ENCODE assay signal across 21 cellular contexts in the genomic region with DNA sequence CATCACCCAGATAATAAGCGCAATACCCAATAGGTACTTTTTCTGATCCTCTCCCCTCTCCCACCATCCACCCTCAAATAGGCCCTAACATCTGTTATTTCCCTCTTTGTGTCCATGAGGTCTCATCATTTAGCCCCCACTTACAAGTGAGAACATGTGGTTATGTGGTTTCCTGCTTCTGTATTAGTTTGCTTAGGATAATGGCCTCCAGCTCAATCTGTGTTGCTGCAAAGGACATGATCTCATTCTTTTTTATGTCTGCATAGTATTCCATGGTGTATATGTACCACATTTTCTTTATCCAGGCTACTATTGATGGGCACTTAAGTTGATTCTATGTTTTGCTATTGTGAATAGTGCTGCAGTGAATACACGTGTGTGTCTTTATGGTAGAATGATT.
DNase-seq lines count a peak whose midpoint lies in the region; ATAC-seq and TF ChIP-seq lines count a peak whose summit lies in the region.
"Had no signal": no experiment of that assay in that cellular context is flagged by ENCODE, and none has a peak within 500 bp of the region (broad histone marks: within the 10 kb centered on the region; RNA-seq: fewer than 3 reads in every experiment).

No MANE protein-coding gene starts in this region.

- peak overlapping the region; percentile 1 for H3K4me3 ChIP-seq in psoas muscle
- H3K4me3 ChIP-seq in vagina: no peak overlapping the region
- H3K4me3 ChIP-seq: BLaER1 treated with 17β-estradiol and CSF1 and Interleukin-3, amounts not matched to agents 10 nM and 100 nM; left lung; sigmoid colon had no signal

- POLR2A ChIA-PET in activated CD4-positive, alpha-beta memory T cell treated with anti-CD3 and anti-CD28 coated beads for 36 hours (lab: Charles Lee): no interaction called here
- POLR2A ChIA-PET in activated CD4-positive, alpha-beta memory T cell treated with anti-CD3 and anti-CD28 coated beads, Interleukin-2, amount 10 ng/mL, durations not matched to agents 7 days and 5 days (lab: Charles Lee): no interaction called here

- H3K9me3 Mint-ChIP-seq in activated CD4-positive, alpha-beta memory T cell treated with anti-CD3 and anti-CD28 coated beads for 36 hours: peaks cover 18% of the 10 kb centered on the region
- peaks cover 8% of the 10 kb centered on the region for H3K9me3 Mint-ChIP-seq in activated CD4-positive, alpha-beta memory T cell treated with anti-CD3 and anti-CD28 coated beads, Interleukin-2, amount 10 ng/mL, durations not matched to agents 7 days and 5 days
- peaks cover 6% of the 10 kb centered on the region for H3K9me3 Mint-ChIP-seq in activated naive CD8-positive, alpha-beta T cell (ENCODE audit: low read depth)

- WGBS in psoas muscle, 3 donors: 70 to 88% (median 76%) methylated on average over 2 of the region's 2 CpGs

- H3K36me3 ChIP-seq in psoas muscle (ENCODE audit: insufficient read depth in 1 of 2, low read depth in 1 of 2): peaks cover 0 to 30% of the 10 kb centered on the region in 2 donors
- H3K36me3 ChIP-seq in vagina: peaks cover 0 to 12% of the 10 kb centered on the region in 2 donors

- intact Hi-C loops in activated CD4-positive, alpha-beta memory T cell treated with anti-CD3 and anti-CD28 coated beads for 36 hours (cut with micrococcal nuclease): no loop called here
- intact Hi-C loops in psoas muscle (cut with DNase I) (no loop called here), Right ventricle myocardium inferior (cut with DNase I) (loop anchor here (5.0 kb wide), 1 partner anchor 37 kb away; no protein-coding TSS in a partner anchor), vagina (cut with DNase I) (no loop called here)

- TF ChIP-seq POLR2A in vagina (IDR thresholded peaks at IDR 0.05): no peak

- H3K4me1 ChIP-seq in psoas muscle: peaks cover 27% of the 10 kb centered on the region
- peaks cover 67% of the 10 kb centered on the region for H3K4me1 ChIP-seq in vagina

- H3K27ac ChIP-seq in psoas muscle: no peak overlapping the region
- H3K27ac ChIP-seq in vagina: no peak overlapping the region
- H3K27ac ChIP-seq: BLaER1 treated with 17β-estradiol and CSF1 and Interleukin-3, amounts not matched to agents 10 nM and 100 nM; left lung; sigmoid colon had no signal

- H3K36me3 Mint-ChIP-seq in activated CD4-positive, alpha-beta memory T cell treated with anti-CD3 and anti-CD28 coated beads for 36 hours: peaks cover 54% of the 10 kb centered on the region
- H3K36me3 Mint-ChIP-seq in activated CD4-positive, alpha-beta memory T cell treated with anti-CD3 and anti-CD28 coated beads, Interleukin-2, amount 10 ng/mL, durations not matched to agents 7 days and 5 days (ENCODE audit: low read depth): peaks cover 71% of the 10 kb centered on the region
- H3K36me3 Mint-ChIP-seq in activated naive CD8-positive, alpha-beta T cell: peaks cover 30% of the 10 kb centered on the region

- no peak overlapping the region for H3K4me3 Mint-ChIP-seq in activated CD4-positive, alpha-beta memory T cell treated with anti-CD3 and anti-CD28 coated beads for 36 hours
- H3K4me3 Mint-ChIP-seq in activated CD4-positive, alpha-beta memory T cell treated with anti-CD3 and anti-CD28 coated beads, Interleukin-2, amount 10 ng/mL, durations not matched to agents 7 days and 5 days: no peak overlapping the region
- no peak overlapping the region for H3K4me3 Mint-ChIP-seq in activated naive CD8-positive, alpha-beta T cell
- H3K4me3 Mint-ChIP-seq: nephron had no signal

- H3K4me1 Mint-ChIP-seq in activated CD4-positive, alpha-beta memory T cell treated with anti-CD3 and anti-CD28 coated beads for 36 hours (ENCODE audit: low read depth): peaks cover 56% of the 10 kb centered on the region
- peaks cover 44% of the 10 kb centered on the region for H3K4me1 Mint-ChIP-seq in activated CD4-positive, alpha-beta memory T cell treated with anti-CD3 and anti-CD28 coated beads, Interleukin-2, amount 10 ng/mL, durations not matched to agents 7 days and 5 days
- peaks cover 63% of the 10 kb centered on the region for H3K4me1 Mint-ChIP-seq in activated naive CD8-positive, alpha-beta T cell (ENCODE audit: low read depth)
- H3K4me1 Mint-ChIP-seq: nephron had no signal

- no peak for TF ChIP-seq CTCF in psoas muscle (IDR thresholded peaks at IDR 0.05)
- TF ChIP-seq CTCF in vagina (IDR thresholded peaks at IDR 0.05): no peak

- DNase-seq in activated CD4-positive, alpha-beta memory T cell treated with anti-CD3 and anti-CD28 coated beads for 36 hours: no peak
- no peak for DNase-seq in activated CD4-positive, alpha-beta memory T cell treated with anti-CD3 and anti-CD28 coated beads, Interleukin-2, amount 10 ng/mL, durations not matched to agents 7 days and 5 days
- DNase-seq in Kasumi-1 (lab: John Stamatoyannopoulos, UW): peak; percentile 64 to 71
- DNase-seq in psoas muscle: no peak
- DNase-seq in Right ventricle myocardium inferior (ENCODE audit: missing footprints): no peak
- DNase-seq in vagina (ENCODE audit: extremely low spot score in 2 of 2): no peak
- DNase-seq: activated CD4-positive, CD25-positive, alpha-beta regulatory T cell treated with anti-CD3 and anti-CD28 coated beads, Interleukin-2, amount 50 U/mL, for 72 hours; activated effector memory CD4-positive, alpha-beta T cell treated with anti-CD3 and anti-CD28 coated beads, Interleukin-2, amount 50 U/mL, for 16 hours; GOT3; left lung; NCI-H1436 treated with DMSO at 0.1 percent for 48 hours; NCI-H526; sigmoid colon; stimulated activated CD4-positive, alpha-beta T cell treated with anti-CD3 and anti-CD28 coated beads, Interleukin-15, amount 100 ng/mL, for 24 hours; substantia nigra; SW 1271 had no signal

- CTCF ChIA-PET in activated CD4-positive, alpha-beta memory T cell treated with anti-CD3 and anti-CD28 coated beads for 36 hours (lab: Charles Lee): no interaction called here
- CTCF ChIA-PET in activated CD4-positive, alpha-beta memory T cell treated with anti-CD3 and anti-CD28 coated beads, Interleukin-2, amount 10 ng/mL, durations not matched to agents 7 days and 5 days (lab: Charles Lee): no interaction called here

- H3K27ac Mint-ChIP-seq in activated CD4-positive, alpha-beta memory T cell treated with anti-CD3 and anti-CD28 coated beads for 36 hours: peak overlapping the region; percentile 33
- no peak overlapping the region for H3K27ac Mint-ChIP-seq in activated CD4-positive, alpha-beta memory T cell treated with anti-CD3 and anti-CD28 coated beads, Interleukin-2, amount 10 ng/mL, durations not matched to agents 7 days and 5 days
- H3K27ac Mint-ChIP-seq in activated naive CD8-positive, alpha-beta T cell: peak overlapping the region; percentile 86
- H3K27ac Mint-ChIP-seq: nephron had no signal

- peak in 1 of 4 donors; percentile 13 for ATAC-seq in psoas muscle
- ATAC-seq in Right ventricle myocardium inferior: no peak
- ATAC-seq in GM19467 (IDR thresholded peaks at IDR 0.05; ENCODE audit: unreplicated experiment): no peak
- ATAC-seq: left lung had no signal

- H3K27me3 ChIP-seq in psoas muscle (ENCODE audit: insufficient read depth in 3 of 3, low read length in 2 of 3): no peaks in the 10 kb centered on the region
- no peaks in the 10 kb centered on the region for H3K27me3 ChIP-seq in vagina
- H3K27me3 ChIP-seq: BLaER1 treated with 17β-estradiol and CSF1 and Interleukin-3, amounts not matched to agents 10 nM and 100 nM; left lung; sigmoid colon had no signal

- H3K27me3 Mint-ChIP-seq in activated CD4-positive, alpha-beta memory T cell treated with anti-CD3 and anti-CD28 coated beads for 36 hours: no peaks in the 10 kb centered on the region
- H3K27me3 Mint-ChIP-seq in activated CD4-positive, alpha-beta memory T cell treated with anti-CD3 and anti-CD28 coated beads, Interleukin-2, amount 10 ng/mL, durations not matched to agents 7 days and 5 days: no peaks in the 10 kb centered on the region
- no peaks in the 10 kb centered on the region for H3K27me3 Mint-ChIP-seq in activated naive CD8-positive, alpha-beta T cell
- H3K27me3 Mint-ChIP-seq: central memory CD8-positive, alpha-beta T cell had no signal

- H3K9me3 ChIP-seq in psoas muscle (peaks cover 17% of the 10 kb centered on the region), vagina (peaks cover 7% of the 10 kb centered on the region)

Comparison
In these comparisons a context has a peak if more than half of its experiments do, and no peak if none do; other contexts are left out.
1. DNase-seq: peak in Kasumi-1 (2 of 2); none in activated CD4-positive, alpha-beta memory T cell treated with anti-CD3 and anti-CD28 coated beads for 36 hours (single experiment), activated CD4-positive, alpha-beta memory T cell treated with anti-CD3 and anti-CD28 coated beads, Interleukin-2, amount 10 ng/mL, durations not matched to agents 7 days and 5 days (single experiment), psoas muscle (0 of 2), Right ventricle myocardium inferior (single experiment) and vagina (0 of 2).